Comparison of ENCODE assay signal across 1 cellular context in the genomic region with DNA sequence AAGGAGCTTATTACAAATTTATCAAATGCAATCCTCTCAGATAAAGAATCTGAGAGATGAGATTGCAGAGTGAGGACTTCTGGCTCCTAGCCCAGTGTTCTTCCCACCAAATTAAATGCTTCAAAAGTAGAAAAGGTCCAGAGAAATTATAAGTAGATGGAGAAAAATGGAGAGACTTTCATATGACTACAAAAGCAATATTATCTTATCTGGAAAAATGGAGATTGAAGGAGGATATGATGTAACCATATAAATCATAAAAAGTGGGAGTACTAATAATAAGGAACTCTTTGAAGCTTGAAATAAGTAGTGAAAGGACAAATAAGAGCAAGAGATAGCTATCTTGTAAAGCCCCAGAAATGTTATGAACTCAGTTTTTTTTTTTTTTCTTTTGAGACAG.
TF ChIP-seq lines count a peak whose summit lies in the region.

No MANE protein-coding gene starts in this region.

TF ChIP-seq in SK-N-SH, 30 proteins besides CTCF, POLR2A, EP300 and RAD21 (continued from another document):
- TF ChIP-seq, protein P1, sequence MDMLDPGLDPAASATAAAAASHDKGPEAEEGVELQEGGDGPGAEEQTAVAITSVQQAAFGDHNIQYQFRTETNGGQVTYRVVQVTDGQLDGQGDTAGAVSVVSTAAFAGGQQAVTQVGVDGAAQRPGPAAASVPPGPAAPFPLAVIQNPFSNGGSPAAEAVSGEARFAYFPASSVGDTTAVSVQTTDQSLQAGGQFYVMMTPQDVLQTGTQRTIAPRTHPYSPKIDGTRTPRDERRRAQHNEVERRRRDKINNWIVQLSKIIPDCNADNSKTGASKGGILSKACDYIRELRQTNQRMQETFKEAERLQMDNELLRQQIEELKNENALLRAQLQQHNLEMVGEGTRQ (IDR thresholded peaks at IDR 0.05; ENCODE audit: borderline replicate concordance, low read depth, low read length): no peak
- TF ChIP-seq YY1 (IDR thresholded peaks at IDR 0.05; ENCODE audit: low read depth) (no peak), SIN3A (IDR thresholded peaks at IDR 0.05; ENCODE audit: borderline replicate concordance, low read depth, low read length) (no peak), TEAD4 (IDR thresholded peaks at IDR 0.05; ENCODE audit: borderline replicate concordance, insufficient read depth) (no peak), NFIC (IDR thresholded peaks at IDR 0.05; ENCODE audit: borderline replicate concordance) (no peak), GABPA (IDR thresholded peaks at IDR 0.05; ENCODE audit: low read depth) (no peak), FOXM1 (IDR thresholded peaks at IDR 0.05; ENCODE audit: low read depth) (no peak), MXI1 (IDR thresholded peaks at IDR 0.05; ENCODE audit: low read depth, low read length) (no peak)
- TF ChIP-seq, protein P2, sequence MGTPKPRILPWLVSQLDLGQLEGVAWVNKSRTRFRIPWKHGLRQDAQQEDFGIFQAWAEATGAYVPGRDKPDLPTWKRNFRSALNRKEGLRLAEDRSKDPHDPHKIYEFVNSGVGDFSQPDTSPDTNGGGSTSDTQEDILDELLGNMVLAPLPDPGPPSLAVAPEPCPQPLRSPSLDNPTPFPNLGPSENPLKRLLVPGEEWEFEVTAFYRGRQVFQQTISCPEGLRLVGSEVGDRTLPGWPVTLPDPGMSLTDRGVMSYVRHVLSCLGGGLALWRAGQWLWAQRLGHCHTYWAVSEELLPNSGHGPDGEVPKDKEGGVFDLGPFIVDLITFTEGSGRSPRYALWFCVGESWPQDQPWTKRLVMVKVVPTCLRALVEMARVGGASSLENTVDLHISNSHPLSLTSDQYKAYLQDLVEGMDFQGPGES (IDR thresholded peaks at IDR 0.05; ENCODE audit: low read depth, low read length): no peak
- TF ChIP-seq, protein P3, sequence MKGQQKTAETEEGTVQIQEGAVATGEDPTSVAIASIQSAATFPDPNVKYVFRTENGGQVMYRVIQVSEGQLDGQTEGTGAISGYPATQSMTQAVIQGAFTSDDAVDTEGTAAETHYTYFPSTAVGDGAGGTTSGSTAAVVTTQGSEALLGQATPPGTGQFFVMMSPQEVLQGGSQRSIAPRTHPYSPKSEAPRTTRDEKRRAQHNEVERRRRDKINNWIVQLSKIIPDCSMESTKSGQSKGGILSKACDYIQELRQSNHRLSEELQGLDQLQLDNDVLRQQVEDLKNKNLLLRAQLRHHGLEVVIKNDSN (IDR thresholded peaks at IDR 0.05; ENCODE audit: borderline replicate concordance, low read depth): no peak
- TF ChIP-seq, protein P4, sequence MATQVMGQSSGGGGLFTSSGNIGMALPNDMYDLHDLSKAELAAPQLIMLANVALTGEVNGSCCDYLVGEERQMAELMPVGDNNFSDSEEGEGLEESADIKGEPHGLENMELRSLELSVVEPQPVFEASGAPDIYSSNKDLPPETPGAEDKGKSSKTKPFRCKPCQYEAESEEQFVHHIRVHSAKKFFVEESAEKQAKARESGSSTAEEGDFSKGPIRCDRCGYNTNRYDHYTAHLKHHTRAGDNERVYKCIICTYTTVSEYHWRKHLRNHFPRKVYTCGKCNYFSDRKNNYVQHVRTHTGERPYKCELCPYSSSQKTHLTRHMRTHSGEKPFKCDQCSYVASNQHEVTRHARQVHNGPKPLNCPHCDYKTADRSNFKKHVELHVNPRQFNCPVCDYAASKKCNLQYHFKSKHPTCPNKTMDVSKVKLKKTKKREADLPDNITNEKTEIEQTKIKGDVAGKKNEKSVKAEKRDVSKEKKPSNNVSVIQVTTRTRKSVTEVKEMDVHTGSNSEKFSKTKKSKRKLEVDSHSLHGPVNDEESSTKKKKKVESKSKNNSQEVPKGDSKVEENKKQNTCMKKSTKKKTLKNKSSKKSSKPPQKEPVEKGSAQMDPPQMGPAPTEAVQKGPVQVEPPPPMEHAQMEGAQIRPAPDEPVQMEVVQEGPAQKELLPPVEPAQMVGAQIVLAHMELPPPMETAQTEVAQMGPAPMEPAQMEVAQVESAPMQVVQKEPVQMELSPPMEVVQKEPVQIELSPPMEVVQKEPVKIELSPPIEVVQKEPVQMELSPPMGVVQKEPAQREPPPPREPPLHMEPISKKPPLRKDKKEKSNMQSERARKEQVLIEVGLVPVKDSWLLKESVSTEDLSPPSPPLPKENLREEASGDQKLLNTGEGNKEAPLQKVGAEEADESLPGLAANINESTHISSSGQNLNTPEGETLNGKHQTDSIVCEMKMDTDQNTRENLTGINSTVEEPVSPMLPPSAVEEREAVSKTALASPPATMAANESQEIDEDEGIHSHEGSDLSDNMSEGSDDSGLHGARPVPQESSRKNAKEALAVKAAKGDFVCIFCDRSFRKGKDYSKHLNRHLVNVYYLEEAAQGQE (IDR thresholded peaks at IDR 0.05; ENCODE audit: low read depth, low read length): no peak
